Comparison of ENCODE assay signal across 22 cellular contexts in genomic region chr15:69756440-69756839, GRCh38.
DNase-seq lines count a peak whose midpoint lies in the region; ATAC-seq and TF ChIP-seq lines count a peak whose summit lies in the region.
"Had no signal": no experiment of that assay in that cellular context is flagged by ENCODE, and none has a peak within 500 bp of the region (broad histone marks: within the 10 kb centered on the region; RNA-seq: fewer than 3 reads in every experiment).

No MANE protein-coding gene starts in this region.

- TF ChIP-seq CTCF in Loucy (conservative IDR thresholded peaks at IDR 0.05; ENCODE audit: low read length) (no peak), neutrophil (IDR thresholded peaks at IDR 0.05) (no peak)

- POLR2A ChIA-PET in activated CD4-positive, alpha-beta memory T cell treated with anti-CD3 and anti-CD28 coated beads for 36 hours (lab: Charles Lee), result interaction anchor here (1.1 to 2.8 kb wide), 6 partner anchors 42 to 748 kb away, joined by 4 to 43 read pairs (median 6); partner anchors contain the start of genes RPLP1 and TLE3
- POLR2A ChIA-PET in activated CD4-positive, alpha-beta memory T cell treated with anti-CD3 and anti-CD28 coated beads, Interleukin-2, amount 10 ng/mL, durations not matched to agents 7 days and 5 days (lab: Charles Lee), result interaction anchor here (1.0 to 10.6 kb wide), 3 partner anchors 42 to 736 kb away, joined by 6 to 144 read pairs (median 38); partner anchors contain the start of gene TLE3

- H3K27me3 Mint-ChIP-seq in activated CD4-positive, alpha-beta memory T cell treated with anti-CD3 and anti-CD28 coated beads for 36 hours, result peaks cover 8% of the 10 kb centered on the region
- peaks cover 19% of the 10 kb centered on the region for H3K27me3 Mint-ChIP-seq in activated CD4-positive, alpha-beta memory T cell treated with anti-CD3 and anti-CD28 coated beads, Interleukin-2, amount 10 ng/mL, durations not matched to agents 7 days and 5 days
- peaks cover 13% of the 10 kb centered on the region for H3K27me3 Mint-ChIP-seq in activated naive CD8-positive, alpha-beta T cell treated with anti-CD3 and anti-CD28 coated beads for 36 hours

- H3F3A ChIP-seq in Loucy (ENCODE audit: low read depth), result peaks cover 13% of the 10 kb centered on the region; the same call in 1 of the 2 replicates

- peaks cover 95% of the 10 kb centered on the region for H3K4me1 Mint-ChIP-seq in activated CD4-positive, alpha-beta memory T cell treated with anti-CD3 and anti-CD28 coated beads for 36 hours (ENCODE audit: low read depth)
- H3K4me1 Mint-ChIP-seq in activated CD4-positive, alpha-beta memory T cell treated with anti-CD3 and anti-CD28 coated beads, Interleukin-2, amount 10 ng/mL, durations not matched to agents 7 days and 5 days, result peaks cover 75% of the 10 kb centered on the region
- H3K4me1 Mint-ChIP-seq in activated naive CD8-positive, alpha-beta T cell treated with anti-CD3 and anti-CD28 coated beads for 36 hours, result peaks cover 78% of the 10 kb centered on the region

- no peak for ATAC-seq in GM19324 (IDR thresholded peaks at IDR 0.05; ENCODE audit: low FRiP score, unreplicated experiment)
- no peak for ATAC-seq in GM19328 (IDR thresholded peaks at IDR 0.05; ENCODE audit: unreplicated experiment)
- ATAC-seq: A549, HCT116, left colon, right cardiac atrium, SK-N-SH treated with all-trans-retinoic acid at 6 μM for 48 hours had no signal

- H3K27me3 ChIP-seq in Loucy (ENCODE audit: insufficient read depth, low read length, poor library complexity, severe bottlenecking), result no peaks in the 10 kb centered on the region
- H3K27me3 ChIP-seq in neutrophil, result no peaks in the 10 kb centered on the region

- H2AFZ ChIP-seq in Loucy (ENCODE audit: low read length), result no peak overlapping the region

- H3K9ac ChIP-seq in Loucy (ENCODE audit: low read depth, low read length, poor library complexity, severe bottlenecking), result no peak overlapping the region

- CTCF ChIA-PET in activated CD4-positive, alpha-beta memory T cell treated with anti-CD3 and anti-CD28 coated beads for 36 hours (lab: Charles Lee), result interaction anchor here (1.1 to 1.8 kb wide), 4 partner anchors 12 to 731 kb away, joined by 3 to 5 read pairs (median 4); no protein-coding TSS in a partner anchor
- CTCF ChIA-PET in activated CD4-positive, alpha-beta memory T cell treated with anti-CD3 and anti-CD28 coated beads, Interleukin-2, amount 10 ng/mL, durations not matched to agents 7 days and 5 days (lab: Charles Lee), result interaction anchor here (1.3 to 1.9 kb wide), 3 partner anchors 35 to 341 kb away, joined by 4 to 5 read pairs (median 4); partner anchors contain the start of gene TLE3

- intact Hi-C loops in activated CD4-positive, alpha-beta memory T cell treated with anti-CD3 and anti-CD28 coated beads for 36 hours (cut with micrococcal nuclease), result loop anchor here (5.0 to 10.0 kb wide), 3 partner anchors 498 to 791 kb away; no protein-coding TSS in a partner anchor

- peak overlapping the region; percentile 98 for H3K27ac ChIP-seq in neutrophil
- H3K27ac ChIP-seq: A549, WERI-Rb-1 had no signal

- no peaks in the 10 kb centered on the region for H3K36me3 ChIP-seq in Loucy (ENCODE audit: insufficient read depth, low read length)
- no peaks in the 10 kb centered on the region for H3K36me3 ChIP-seq in neutrophil
- H3K36me3 ChIP-seq: WERI-Rb-1 had no signal

- H3K4me2 ChIP-seq in Loucy (ENCODE audit: low read depth, low read length, poor library complexity, severe bottlenecking), result peak overlapping the region; percentile 68
- H3K4me2 ChIP-seq: A549 had no signal

- peaks cover 71% of the 10 kb centered on the region for H3K4me1 ChIP-seq in Loucy (ENCODE audit: insufficient read depth, low read length, poor library complexity, severe bottlenecking)
- H3K4me1 ChIP-seq in neutrophil (ENCODE audit: control insufficient read depth in 1 of 2, insufficient read depth in 1 of 2, low read depth in 1 of 2, low read length in 1 of 2), result peaks cover 81 to 100% of the 10 kb centered on the region in 2 experiments
- H3K4me1 ChIP-seq: A549 had no signal

- peaks cover 28% of the 10 kb centered on the region for H3K36me3 Mint-ChIP-seq in activated CD4-positive, alpha-beta memory T cell treated with anti-CD3 and anti-CD28 coated beads for 36 hours
- peaks cover 63% of the 10 kb centered on the region for H3K36me3 Mint-ChIP-seq in activated CD4-positive, alpha-beta memory T cell treated with anti-CD3 and anti-CD28 coated beads, Interleukin-2, amount 10 ng/mL, durations not matched to agents 7 days and 5 days (ENCODE audit: low read depth)
- peaks cover 44% of the 10 kb centered on the region for H3K36me3 Mint-ChIP-seq in activated naive CD8-positive, alpha-beta T cell treated with anti-CD3 and anti-CD28 coated beads for 36 hours

- no peaks in the 10 kb centered on the region for H4K20me1 ChIP-seq in Loucy (ENCODE audit: insufficient read depth, low read length, poor library complexity, severe bottlenecking)

- DNase-seq in activated CD4-positive, alpha-beta memory T cell treated with anti-CD3 and anti-CD28 coated beads for 36 hours, result no peak
- DNase-seq in activated CD4-positive, alpha-beta memory T cell treated with anti-CD3 and anti-CD28 coated beads, Interleukin-2, amount 10 ng/mL, durations not matched to agents 7 days and 5 days, result no peak
- no peak for DNase-seq in activated naive CD8-positive, alpha-beta T cell treated with anti-CD3 and anti-CD28 coated beads for 36 hours
- DNase-seq in OCI-M1 (lab: John Stamatoyannopoulos, UW), result no peak
- DNase-seq: amygdala, cerebellar nuclear complex, foreskin fibroblast, Kasumi-1, left colon, midbrain, NCI-H1417, NCI-H774, occipital lobe, right cardiac atrium, WERI-Rb-1 had no signal

- no peaks in the 10 kb centered on the region for H3K9me2 ChIP-seq in Loucy (replicated peaks; ENCODE audit: low read depth, low read length)

- H3K79me2 ChIP-seq in Loucy (ENCODE audit: insufficient read depth, low read length), result no peaks in the 10 kb centered on the region

- H3K4me3 ChIP-seq in Loucy (ENCODE audit: low read length, poor library complexity, severe bottlenecking) (no peak overlapping the region), neutrophil (ENCODE audit: low read depth in 1 of 2, low read length in 1 of 2) (peak overlapping the region; percentile 4 to 66)
- H3K4me3 ChIP-seq: A549 had no signal

- no peak overlapping the region for H3K4me3 Mint-ChIP-seq in activated CD4-positive, alpha-beta memory T cell treated with anti-CD3 and anti-CD28 coated beads for 36 hours
- H3K4me3 Mint-ChIP-seq in activated CD4-positive, alpha-beta memory T cell treated with anti-CD3 and anti-CD28 coated beads, Interleukin-2, amount 10 ng/mL, durations not matched to agents 7 days and 5 days, result no peak overlapping the region
- H3K4me3 Mint-ChIP-seq in activated naive CD8-positive, alpha-beta T cell treated with anti-CD3 and anti-CD28 coated beads for 36 hours, result no peak overlapping the region

- H3K9me3 ChIP-seq in Loucy (ENCODE audit: insufficient read depth, low read depth, low read length), result no peaks in the 10 kb centered on the region; the same call in 1 of the 2 replicates
- H3K9me3 ChIP-seq in neutrophil, result no peaks in the 10 kb centered on the region

- peak overlapping the region; percentile 89 for H3K27ac Mint-ChIP-seq in activated CD4-positive, alpha-beta memory T cell treated with anti-CD3 and anti-CD28 coated beads for 36 hours
- no peak overlapping the region for H3K27ac Mint-ChIP-seq in activated CD4-positive, alpha-beta memory T cell treated with anti-CD3 and anti-CD28 coated beads, Interleukin-2, amount 10 ng/mL, durations not matched to agents 7 days and 5 days
- peak overlapping the region; percentile 89 for H3K27ac Mint-ChIP-seq in activated naive CD8-positive, alpha-beta T cell treated with anti-CD3 and anti-CD28 coated beads for 36 hours

- peaks cover 26% of the 10 kb centered on the region for H3K9me3 Mint-ChIP-seq in activated CD4-positive, alpha-beta memory T cell treated with anti-CD3 and anti-CD28 coated beads for 36 hours
- peaks cover 56% of the 10 kb centered on the region for H3K9me3 Mint-ChIP-seq in activated CD4-positive, alpha-beta memory T cell treated with anti-CD3 and anti-CD28 coated beads, Interleukin-2, amount 10 ng/mL, durations not matched to agents 7 days and 5 days
- peaks cover 32% of the 10 kb centered on the region for H3K9me3 Mint-ChIP-seq in activated naive CD8-positive, alpha-beta T cell treated with anti-CD3 and anti-CD28 coated beads for 36 hours
